28 cellular contexts compared by ENCODE assay signal in the genomic region with DNA sequence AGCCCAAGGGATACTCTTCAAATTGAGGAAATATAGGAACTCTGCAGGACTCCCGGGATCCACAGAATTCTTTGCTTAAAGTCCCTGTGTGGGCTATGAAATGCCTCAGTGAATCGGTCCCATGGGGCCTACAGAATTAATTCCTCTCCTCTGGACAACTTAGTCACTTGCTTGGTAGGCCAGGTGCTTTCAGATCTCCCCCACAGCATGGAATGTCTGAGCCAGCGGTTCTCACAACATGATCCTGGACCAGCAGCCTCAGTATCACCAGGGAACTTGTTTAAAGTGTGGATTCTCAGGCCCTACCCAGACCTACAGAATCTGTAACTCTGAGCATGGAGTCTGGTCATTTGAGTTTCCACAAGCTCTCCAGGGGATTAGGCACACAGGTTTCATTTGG. TPM values are rescaled to one million over a fixed set of nuclear protein-coding genes. Genes with fewer than 3 reads are reported as not detected.
A peak's percentile ranks its signal among the peaks of the same experiment; 100 is the strongest.
DNase-seq lines count a peak whose midpoint lies in the region; ATAC-seq, FAIRE-seq and TF ChIP-seq lines count a peak whose summit lies in the region.
"Had no signal": no experiment of that assay in that cellular context is flagged by ENCODE, and none has a peak within 500 bp of the region (broad histone marks: within the 10 kb centered on the region; RNA-seq: fewer than 3 reads in every experiment).

No MANE protein-coding gene starts in this region.

- no peak overlapping the region for H4K8ac ChIP-seq in mesenchymal stem cell (ENCODE audit: low read length)

- H3K79me2 ChIP-seq in smooth muscle cell (ENCODE audit: low read depth): peaks cover 61% of the 10 kb centered on the region

- no peak overlapping the region for H3K14ac ChIP-seq in mesenchymal stem cell (ENCODE audit: low read length in 2 of 2)

- H2AFZ ChIP-seq in mesenchymal stem cell (ENCODE audit: low read depth, low read length) (no peak overlapping the region), smooth muscle cell (ENCODE audit: low read depth) (no peak overlapping the region)

- H3K4ac ChIP-seq in mesenchymal stem cell (ENCODE audit: low read depth in 1 of 2, low read length in 2 of 2): no peak overlapping the region

- CTCF ChIA-PET in WTC11 (lab: Charles Lee): interaction anchor here (1.1 to 1.6 kb wide), 2 partner anchors 15 to 210 kb away, joined by 4 read pairs; partner anchors contain the start of gene PRICKLE2

- peak overlapping the region; percentile 21 for H4K91ac ChIP-seq in mesenchymal stem cell (ENCODE audit: low read length)

- H3K27me3 Mint-ChIP-seq in chondrocyte (ENCODE audit: low read depth) (no peaks in the 10 kb centered on the region), WTC11 (ENCODE audit: low read depth) (no peaks in the 10 kb centered on the region)

- H3F3A ChIP-seq in smooth muscle cell (ENCODE audit: low read depth): peaks cover 4% of the 10 kb centered on the region

- FAIRE-seq in frontal cortex (lab: Jason Lieb, UNC): no peak
- FAIRE-seq: GM12892 had no signal

- H3K27ac ChIP-seq in HUES48 (ENCODE audit: low read depth, low read length) (peak overlapping the region; percentile 44), mesenchymal stem cell (ENCODE audit: low read length, poor library complexity, severe bottlenecking) (peak overlapping the region; percentile 99), smooth muscle cell (ENCODE audit: low read depth) (peak overlapping the region; percentile 87)
- H3K27ac ChIP-seq: colonic mucosa, gastrocnemius medialis, suprapubic skin had no signal

- peaks cover 13% of the 10 kb centered on the region for H3K36me3 Mint-ChIP-seq in chondrocyte (ENCODE audit: low read depth)
- H3K36me3 Mint-ChIP-seq in WTC11: peaks cover 11% of the 10 kb centered on the region
- H3K36me3 Mint-ChIP-seq: IgD-negative memory B cell; stimulated activated effector memory CD8-positive, alpha-beta T cell treated with anti-CD3 and anti-CD28 coated beads, Interleukin-12 subunit alpha, Interleukin-12 subunit beta, amount 100 ng/mL, for 72 hours had no signal

- no peak overlapping the region for H2BK120ac ChIP-seq in mesenchymal stem cell (ENCODE audit: low read depth, low read length)

- POLR2A ChIA-PET in WTC11 (lab: Charles Lee): interaction anchor here (0.5 kb wide), 1 partner anchor 238 kb away, joined by 3 read pairs; no protein-coding TSS in a partner anchor

- peak overlapping the region; percentile 98 for H2BK5ac ChIP-seq in mesenchymal stem cell (ENCODE audit: low read depth, low read length, poor library complexity, severe bottlenecking)

- peak overlapping the region; percentile 100 for H2AK5ac ChIP-seq in mesenchymal stem cell (ENCODE audit: low read length, severe bottlenecking)

- peaks cover 5% of the 10 kb centered on the region for H3K79me1 ChIP-seq in mesenchymal stem cell (replicated peaks; ENCODE audit: low read length, poor library complexity, severe bottlenecking)

- H3K9me3 Mint-ChIP-seq in chondrocyte (ENCODE audit: low read depth) (no peaks in the 10 kb centered on the region), WTC11 (peaks cover 12% of the 10 kb centered on the region)

- H2BK12ac ChIP-seq in mesenchymal stem cell (ENCODE audit: low read length in 2 of 2): no peak overlapping the region

- peak overlapping the region in 1 of 2 experiments; percentile 47 for H3K18ac ChIP-seq in mesenchymal stem cell (ENCODE audit: low read depth in 1 of 2, low read length in 2 of 2)

- peaks cover 13% of the 10 kb centered on the region for H3K4me1 ChIP-seq in HUES48 (ENCODE audit: control insufficient read depth, insufficient read depth, low read length)
- H3K4me1 ChIP-seq in mesenchymal stem cell (ENCODE audit: control insufficient read depth, insufficient read depth, low read depth, low read length): peaks cover 20% of the 10 kb centered on the region
- peaks cover 14% of the 10 kb centered on the region for H3K4me1 ChIP-seq in smooth muscle cell (ENCODE audit: low read depth)
- H3K4me1 ChIP-seq: colonic mucosa, gastrocnemius medialis had no signal

- H3K4me3 ChIP-seq in HUES48 (ENCODE audit: low read depth, low read length) (no peak overlapping the region), mesenchymal stem cell (ENCODE audit: insufficient read depth in 1 of 2, low read depth in 1 of 2, low read length in 2 of 2) (no peak overlapping the region), smooth muscle cell (no peak overlapping the region)
- H3K4me3 ChIP-seq: colonic mucosa, gastrocnemius medialis, suprapubic skin had no signal

- H3K23ac ChIP-seq in mesenchymal stem cell (ENCODE audit: low read length in 2 of 2): no peak overlapping the region

- H3K9me3 ChIP-seq in HUES48 (ENCODE audit: control insufficient read depth, insufficient read depth, low read length) (no peaks in the 10 kb centered on the region), mesenchymal stem cell (ENCODE audit: control insufficient read depth, low read length) (peaks cover 8% of the 10 kb centered on the region), smooth muscle cell (replicated peaks; ENCODE audit: low read depth) (no peaks in the 10 kb centered on the region)
- H3K9me3 ChIP-seq: colonic mucosa, gastrocnemius medialis, suprapubic skin had no signal

- H3K4me1 Mint-ChIP-seq in chondrocyte (ENCODE audit: low read depth) (peaks cover 72% of the 10 kb centered on the region), WTC11 (peaks cover 14% of the 10 kb centered on the region)
- H3K4me1 Mint-ChIP-seq: IgD-negative memory B cell; stimulated activated effector memory CD8-positive, alpha-beta T cell treated with anti-CD3 and anti-CD28 coated beads, Interleukin-12 subunit alpha, Interleukin-12 subunit beta, amount 100 ng/mL, for 72 hours had no signal

- DNase-seq in chondrocyte (ENCODE audit: low spot score) (no peak), mesenchymal stem cell (no peak), smooth muscle cell (lab: John Stamatoyannopoulos, UW; ENCODE audit: unreplicated experiment) (no peak), frontal cortex (ENCODE audit: low spot score in 2 of 2) (no peak), WTC11 (ENCODE audit: low spot score) (no peak)
- DNase-seq: ACHN; activated CD8-positive, alpha-beta T cell treated with anti-CD3 and anti-CD28 coated beads, Interleukin-2, amount 10 ng/mL, durations not matched to agents 7 days and 5 days; activated effector memory CD4-positive, alpha-beta T cell treated with anti-CD3 and anti-CD28 coated beads, Interleukin-2, amount 50 U/mL, for 16 hours; activated T-cell treated with anti-CD3 and anti-CD28 coated beads for 4 hours; C1 segment of cervical spinal cord; Calu3; colonic mucosa; effector memory CD4-positive, alpha-beta T cell; gastrocnemius medialis; H9; islet precursor cell; mammary epithelial cell; NCI-H510A; nucleus accumbens; stimulated activated CD4-positive, alpha-beta T cell treated with anti-CD3 and anti-CD28 coated beads, Interleukin-2, amount 100 ng/mL, for 48 hours; T-helper 1 cell had no signal

- H3K4me2 ChIP-seq in mesenchymal stem cell (ENCODE audit: low read length, poor library complexity, severe bottlenecking) (no peak overlapping the region), smooth muscle cell (no peak overlapping the region)

- H4K20me1 ChIP-seq in smooth muscle cell (ENCODE audit: low read depth): peaks cover 66% of the 10 kb centered on the region

- ATAC-seq in GM18505 (IDR thresholded peaks at IDR 0.05; ENCODE audit: unreplicated experiment) (no peak), HG02678 (IDR thresholded peaks at IDR 0.05; ENCODE audit: unreplicated experiment) (no peak), WTC11 (no peak)
- ATAC-seq: activated CD8-positive, alpha-beta T cell treated with anti-CD3 and anti-CD28 coated beads, Interleukin-2, amount 10 ng/mL, durations not matched to agents 7 days and 5 days; gastrocnemius medialis; stimulated activated effector memory CD8-positive, alpha-beta T cell treated with anti-CD3 and anti-CD28 coated beads, Interleukin-12 subunit alpha, Interleukin-12 subunit beta, amount 100 ng/mL, for 72 hours had no signal

- 64% methylated on average over 3 of the region's 3 CpGs for WGBS in mesenchymal stem cell
- WGBS in smooth muscle cell (ENCODE audit: low lambda C conversion rate): 82% methylated on average over 3 of the region's 3 CpGs

- H3K36me3 ChIP-seq in HUES48 (ENCODE audit: control insufficient read depth, insufficient read depth, low read length) (no peaks in the 10 kb centered on the region), mesenchymal stem cell (ENCODE audit: control insufficient read depth in 1 of 2, insufficient read depth in 2 of 2, low read depth in 1 of 2, low read length in 2 of 2) (peaks cover 15 to 38% of the 10 kb centered on the region in 2 experiments), smooth muscle cell (ENCODE audit: low read depth) (peaks cover 3% of the 10 kb centered on the region)
- H3K36me3 ChIP-seq: colonic mucosa, gastrocnemius medialis, suprapubic skin had no signal

- no peak overlapping the region for H3K9ac ChIP-seq in HUES48 (ENCODE audit: low read depth, low read length)
- H3K9ac ChIP-seq in mesenchymal stem cell (ENCODE audit: low read length): no peak overlapping the region
- no peak overlapping the region for H3K9ac ChIP-seq in smooth muscle cell (ENCODE audit: low read depth)

- TF ChIP-seq CTCF in chondrocyte (IDR thresholded peaks at IDR 0.05) (no peak), smooth muscle cell (IDR thresholded peaks at IDR 0.05; ENCODE audit: borderline replicate concordance, insufficient read depth, poor library complexity, severe bottlenecking) (no peak), WTC11 (IDR thresholded peaks at IDR 0.05) (no peak)

- peak overlapping the region; percentile 57 for H2BK15ac ChIP-seq in mesenchymal stem cell (ENCODE audit: low read depth, poor library complexity, severe bottlenecking)

- H3K27me3 ChIP-seq in HUES48 (ENCODE audit: control insufficient read depth, insufficient read depth, low read length): no peaks in the 10 kb centered on the region
- H3K27me3 ChIP-seq in mesenchymal stem cell (ENCODE audit: control insufficient read depth in 1 of 2, insufficient read depth in 1 of 2, low read length in 2 of 2): no peaks in the 10 kb centered on the region
- H3K27me3 ChIP-seq in smooth muscle cell (ENCODE audit: low read depth): no peaks in the 10 kb centered on the region
- H3K27me3 ChIP-seq: colonic mucosa, gastrocnemius medialis, suprapubic skin had no signal

- TF ChIP-seq POLR2A in GM18505 (IDR thresholded peaks at IDR 0.05; ENCODE audit: borderline replicate concordance, extremely low read depth, insufficient read depth, insufficient read length): no peak

- H3K4me3 Mint-ChIP-seq in chondrocyte (ENCODE audit: unreplicated experiment): no peak overlapping the region
- H3K4me3 Mint-ChIP-seq in WTC11: no peak overlapping the region
- H3K4me3 Mint-ChIP-seq: activated CD8-positive, alpha-beta T cell treated with anti-CD3 and anti-CD28 coated beads, Interleukin-2, amount 10 ng/mL, durations not matched to agents 7 days and 5 days; H9; IgD-negative memory B cell; stimulated activated effector memory CD8-positive, alpha-beta T cell treated with anti-CD3 and anti-CD28 coated beads, Interleukin-12 subunit alpha, Interleukin-12 subunit beta, amount 100 ng/mL, for 72 hours had no signal

- H3K27ac Mint-ChIP-seq in chondrocyte (ENCODE audit: unreplicated experiment) (peak overlapping the region; percentile 99), WTC11 (no peak overlapping the region)
- H3K27ac Mint-ChIP-seq: activated CD8-positive, alpha-beta T cell treated with anti-CD3 and anti-CD28 coated beads, Interleukin-2, amount 10 ng/mL, durations not matched to agents 7 days and 5 days; H9; IgD-negative memory B cell; stimulated activated effector memory CD8-positive, alpha-beta T cell treated with anti-CD3 and anti-CD28 coated beads, Interleukin-12 subunit alpha, Interleukin-12 subunit beta, amount 100 ng/mL, for 72 hours had no signal

RNA-seq across cellular contexts. Expression of gene PRICKLE2, which starts 15.2 kb away (rescaled TPM):
- total RNA-seq in chondrocyte (48.2 to 103 TPM (median 60.5 TPM) in 3 replicates), smooth muscle cell (49.9 and 68.9 TPM in 2 replicates), frontal cortex (84.0 TPM), WTC11 (2021) (4.5 to 5.6 TPM (median 4.7 TPM) in 3 replicates)
- 17.0 TPM for polyA plus RNA-seq in mesenchymal stem cell (2013, experiment 1 of 2)
- 16.9 TPM for polyA plus RNA-seq in mesenchymal stem cell (2013, experiment 2 of 2)
- 7.8 and 13.3 TPM in 2 replicates for polyA plus RNA-seq in smooth muscle cell
- total RNA-seq: activated CD8-positive, alpha-beta T cell treated with anti-CD3 and anti-CD28 coated beads, Interleukin-2, amount 10 ng/mL, durations not matched to agents 7 days and 5 days had no signal

Comparison
In these comparisons a context has a peak if more than half of its experiments do, and no peak if none do; other contexts are left out.
1. H3K27ac ChIP-seq: peak in every context shown above with its lines; median percentile 99 in mesenchymal stem cell; 87 in smooth muscle cell; 44 in HUES48.